Comparison of ENCODE assay signal across 1 cellular context in genomic region chr2:240925576-240926515, GRCh38.
TF ChIP-seq lines count a peak whose summit lies in the region.

No MANE protein-coding gene starts in this region.

TF ChIP-seq in IMR-90, 13 proteins besides CTCF, POLR2A, EP300 and RAD21 (continued from another document):
- TF ChIP-seq CHD1 (IDR thresholded peaks at IDR 0.05; ENCODE audit: low read depth, low read length) = no peak
- TF ChIP-seq, protein P1, sequence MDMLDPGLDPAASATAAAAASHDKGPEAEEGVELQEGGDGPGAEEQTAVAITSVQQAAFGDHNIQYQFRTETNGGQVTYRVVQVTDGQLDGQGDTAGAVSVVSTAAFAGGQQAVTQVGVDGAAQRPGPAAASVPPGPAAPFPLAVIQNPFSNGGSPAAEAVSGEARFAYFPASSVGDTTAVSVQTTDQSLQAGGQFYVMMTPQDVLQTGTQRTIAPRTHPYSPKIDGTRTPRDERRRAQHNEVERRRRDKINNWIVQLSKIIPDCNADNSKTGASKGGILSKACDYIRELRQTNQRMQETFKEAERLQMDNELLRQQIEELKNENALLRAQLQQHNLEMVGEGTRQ (IDR thresholded peaks at IDR 0.05; ENCODE audit: low read depth, low read length) = no peak
- TF ChIP-seq FOS (IDR thresholded peaks at IDR 0.05; ENCODE audit: low read depth, low read length) = no peak
- TF ChIP-seq MXI1 (IDR thresholded peaks at IDR 0.05; ENCODE audit: borderline replicate concordance, low read depth, low read length) = no peak
- TF ChIP-seq ELK1 (IDR thresholded peaks at IDR 0.05; ENCODE audit: borderline replicate concordance, low read depth, low read length) = no peak
TF ChIP-seq in IMR-90: peak in this region for 0.
